In the genomic region with DNA sequence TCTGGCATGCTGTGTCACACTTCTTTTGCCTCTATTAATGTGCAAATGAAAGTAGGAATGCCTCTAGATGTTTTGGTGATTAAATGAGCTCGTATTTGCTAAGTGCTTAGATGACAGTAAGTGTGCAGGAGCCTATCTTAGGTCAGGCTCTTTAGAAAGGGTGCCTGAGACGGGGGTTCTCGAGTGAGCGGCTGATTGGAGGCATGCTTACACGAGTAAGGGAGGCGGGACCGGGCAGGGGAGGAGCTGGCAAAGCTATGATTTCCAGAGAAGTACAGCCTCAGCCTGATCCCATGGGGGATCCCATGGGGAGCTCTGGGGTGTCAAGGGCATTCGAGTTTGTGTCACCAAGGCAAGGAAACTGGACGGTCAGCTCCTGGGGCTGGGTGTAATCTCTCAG, we compare ENCODE assay signal across 12 cellular contexts. TPM values are rescaled to one million over a fixed set of nuclear protein-coding genes. Genes with fewer than 3 reads are reported as not detected.
DNase-seq lines count a peak whose midpoint lies in the region; ATAC-seq lines count a peak whose summit lies in the region.
"Had no signal": no experiment of that assay in that cellular context is flagged by ENCODE, and none has a peak within 500 bp of the region (broad histone marks: within the 10 kb centered on the region; RNA-seq: fewer than 3 reads in every experiment).

No MANE protein-coding gene starts in this region.

- H3K27me3 ChIP-seq in SJSA1 (replicated peaks) (no peaks in the 10 kb centered on the region), iPS-18a (ENCODE audit: control insufficient read depth, insufficient read depth, low read length) (no peaks in the 10 kb centered on the region)

- no peak overlapping the region for H3K4me3 ChIP-seq in SJSA1
- no peak overlapping the region for H3K4me3 ChIP-seq in iPS-18a (ENCODE audit: low read length)
- H3K4me3 ChIP-seq: thoracic aorta had no signal

- H3K27ac Mint-ChIP-seq in activated naive CD4-positive, alpha-beta T cell treated with anti-CD3 and anti-CD28 coated beads, Interleukin-2, amount 50 U/mL, for 24 hours = no peak overlapping the region
- H3K27ac Mint-ChIP-seq in stimulated activated naive CD8-positive, alpha-beta T cell treated with anti-CD3 and anti-CD28 coated beads, Interleukin-15, Interleukin-2, amounts not matched to agents 100 ng/mL and 50 ng/mL, for 24 hours = peak overlapping the region; percentile 58

- ATAC-seq in activated CD4-positive, CD25-positive, alpha-beta regulatory T cell treated with anti-CD3 and anti-CD28 coated beads, Interleukin-2, amount 50 U/mL, for 24 hours = no peak
- no peak for ATAC-seq in HG02970 (IDR thresholded peaks at IDR 0.05; ENCODE audit: low FRiP score, unreplicated experiment)

- DNase-seq in activated naive CD4-positive, alpha-beta T cell treated with Interleukin-2 at 50 U/mL for 16 hours = no peak
- DNase-seq in SJSA1 (ENCODE audit: low read depth in 1 of 2, low spot score in 2 of 2) (no peak), NCI-H774 (lab: John Stamatoyannopoulos, UW) (no peak)
- DNase-seq: AML-193, NCI-H2171 had no signal

- peaks cover 37% of the 10 kb centered on the region for H3K4me1 Mint-ChIP-seq in activated naive CD4-positive, alpha-beta T cell treated with anti-CD3 and anti-CD28 coated beads, Interleukin-2, amount 50 U/mL, for 24 hours
- H3K4me1 Mint-ChIP-seq in stimulated activated naive CD8-positive, alpha-beta T cell treated with anti-CD3 and anti-CD28 coated beads, Interleukin-15, Interleukin-2, amounts not matched to agents 100 ng/mL and 50 ng/mL, for 24 hours (ENCODE audit: low read depth) = peaks cover 49% of the 10 kb centered on the region

- H3K36me3 ChIP-seq in SJSA1 = peaks cover 6% of the 10 kb centered on the region
- no peaks in the 10 kb centered on the region for H3K36me3 ChIP-seq in iPS-18a (ENCODE audit: control insufficient read depth, low read depth, low read length)
- H3K36me3 ChIP-seq: thoracic aorta had no signal

- no peaks in the 10 kb centered on the region for H3K27me3 Mint-ChIP-seq in activated naive CD4-positive, alpha-beta T cell treated with anti-CD3 and anti-CD28 coated beads, Interleukin-2, amount 50 U/mL, for 24 hours
- H3K27me3 Mint-ChIP-seq in stimulated activated naive CD8-positive, alpha-beta T cell treated with anti-CD3 and anti-CD28 coated beads, Interleukin-15, Interleukin-2, amounts not matched to agents 100 ng/mL and 50 ng/mL, for 24 hours = peaks cover 5% of the 10 kb centered on the region

- H3K4me3 Mint-ChIP-seq in activated naive CD4-positive, alpha-beta T cell treated with anti-CD3 and anti-CD28 coated beads, Interleukin-2, amount 50 U/mL, for 24 hours = peak overlapping the region; percentile 60
- peak overlapping the region; percentile 32 for H3K4me3 Mint-ChIP-seq in stimulated activated naive CD8-positive, alpha-beta T cell treated with anti-CD3 and anti-CD28 coated beads, Interleukin-15, Interleukin-2, amounts not matched to agents 100 ng/mL and 50 ng/mL, for 24 hours

- H3K36me3 Mint-ChIP-seq in activated naive CD4-positive, alpha-beta T cell treated with anti-CD3 and anti-CD28 coated beads, Interleukin-2, amount 50 U/mL, for 24 hours = no peaks in the 10 kb centered on the region
- H3K36me3 Mint-ChIP-seq in stimulated activated naive CD8-positive, alpha-beta T cell treated with anti-CD3 and anti-CD28 coated beads, Interleukin-15, Interleukin-2, amounts not matched to agents 100 ng/mL and 50 ng/mL, for 24 hours (ENCODE audit: low read depth) = peaks cover 4% of the 10 kb centered on the region

- H3K27ac ChIP-seq in SJSA1 = peak overlapping the region; percentile 82
- peak overlapping the region; percentile 77 for H3K27ac ChIP-seq in iPS-18a (ENCODE audit: low read length)
- H3K27ac ChIP-seq: thoracic aorta had no signal

- H3K9me3 ChIP-seq in SJSA1 (replicated peaks) (no peaks in the 10 kb centered on the region), iPS-18a (ENCODE audit: control insufficient read depth, low read depth, low read length) (no peaks in the 10 kb centered on the region)
- H3K9me3 ChIP-seq: thoracic aorta had no signal

- H3K9ac ChIP-seq in iPS-18a (ENCODE audit: low read length) = peak overlapping the region; percentile 54

- H3K4me1 ChIP-seq in SJSA1 (replicated peaks) (peaks cover 46% of the 10 kb centered on the region), iPS-18a (ENCODE audit: control insufficient read depth, low read depth, low read length) (peaks cover 42% of the 10 kb centered on the region)

- H3K9me3 Mint-ChIP-seq in activated naive CD4-positive, alpha-beta T cell treated with anti-CD3 and anti-CD28 coated beads, Interleukin-2, amount 50 U/mL, for 24 hours = no peaks in the 10 kb centered on the region
- no peaks in the 10 kb centered on the region for H3K9me3 Mint-ChIP-seq in stimulated activated naive CD8-positive, alpha-beta T cell treated with anti-CD3 and anti-CD28 coated beads, Interleukin-15, Interleukin-2, amounts not matched to agents 100 ng/mL and 50 ng/mL, for 24 hours

RNA-seq across cellular contexts. Expression of gene CLDN34, which starts 44.8 kb away (rescaled TPM):
- total RNA-seq in SJSA1 (2014; rRNA removed; shearing (Covaris generic)) = not detected in 2 replicates
- total RNA-seq: OCI-LY7, thoracic aorta had no signal
